10 cellular contexts compared by ENCODE assay signal in the genomic region with DNA sequence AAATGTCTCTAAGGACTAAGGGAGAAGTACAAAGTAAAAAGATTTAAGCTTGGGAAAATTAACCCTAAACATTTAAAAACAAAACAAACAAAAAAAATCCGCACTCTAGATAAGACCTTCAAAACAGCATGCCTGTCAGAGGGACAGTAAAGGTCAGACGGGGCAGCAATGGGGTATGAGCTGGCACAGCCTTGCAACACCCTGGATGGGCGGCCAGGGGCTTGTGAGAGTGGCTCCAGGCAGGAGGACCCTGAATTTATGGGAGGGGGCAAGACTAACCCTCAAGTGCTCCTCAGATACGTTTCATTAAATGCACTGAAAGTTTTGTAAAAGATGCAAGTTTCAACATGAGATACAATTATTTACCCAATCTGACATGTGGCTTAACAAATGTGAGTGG.
DNase-seq lines count a peak whose midpoint lies in the region; ATAC-seq and TF ChIP-seq lines count a peak whose summit lies in the region.
"Had no signal": no experiment of that assay in that cellular context is flagged by ENCODE, and none has a peak within 500 bp of the region (broad histone marks: within the 10 kb centered on the region; RNA-seq: fewer than 3 reads in every experiment).

No MANE protein-coding gene starts in this region.

- TF ChIP-seq CTCF in WTC11 (IDR thresholded peaks at IDR 0.05), result no peak

- intact Hi-C loops in activated CD4-positive, alpha-beta T cell treated with anti-CD3 and anti-CD28 coated beads, Interleukin-2, amount 10 ng/mL, durations not matched to agents 24 days and 14 days (cut with micrococcal nuclease), result loop anchor here (1.0 to 5.0 kb wide), 9 partner anchors 11 to 147 kb away; a partner anchor contains a TSS

- H3K9me3 Mint-ChIP-seq in activated CD4-positive, alpha-beta T cell treated with anti-CD3 and anti-CD28 coated beads, Interleukin-2, amount 10 ng/mL, durations not matched to agents 24 days and 14 days, result no peaks in the 10 kb centered on the region
- H3K9me3 Mint-ChIP-seq in WTC11, result no peaks in the 10 kb centered on the region
- no peaks in the 10 kb centered on the region for H3K9me3 Mint-ChIP-seq in immature natural killer cell
- H3K9me3 Mint-ChIP-seq in stimulated activated naive CD8-positive, alpha-beta T cell treated with anti-CD3 and anti-CD28 coated beads, Interleukin-15, amount 100 ng/mL, for 72 hours, result no peaks in the 10 kb centered on the region

- CTCF ChIA-PET in WTC11 (lab: Charles Lee), result interaction anchor here (1.5 to 2.2 kb wide), 4 partner anchors 11 to 68 kb away, joined by 4 to 6 read pairs (median 6); no protein-coding TSS in a partner anchor

- peak overlapping the region; percentile 75 for H3K4me3 Mint-ChIP-seq in activated CD4-positive, alpha-beta T cell treated with anti-CD3 and anti-CD28 coated beads, Interleukin-2, amount 10 ng/mL, durations not matched to agents 24 days and 14 days
- H3K4me3 Mint-ChIP-seq in WTC11, result no peak overlapping the region
- H3K4me3 Mint-ChIP-seq in immature natural killer cell, result peak overlapping the region; percentile 74 to 89 (median 85)
- peak overlapping the region; percentile 79 to 84 for H3K4me3 Mint-ChIP-seq in stimulated activated naive CD8-positive, alpha-beta T cell treated with anti-CD3 and anti-CD28 coated beads, Interleukin-15, amount 100 ng/mL, for 72 hours

- peak overlapping the region; percentile 95 for H3K27ac Mint-ChIP-seq in activated CD4-positive, alpha-beta T cell treated with anti-CD3 and anti-CD28 coated beads, Interleukin-2, amount 10 ng/mL, durations not matched to agents 24 days and 14 days
- H3K27ac Mint-ChIP-seq in WTC11 (peak overlapping the region; percentile 95), immature natural killer cell (peak overlapping the region; percentile 58 to 91 (median 86))
- peak overlapping the region; percentile 61 to 80 for H3K27ac Mint-ChIP-seq in stimulated activated naive CD8-positive, alpha-beta T cell treated with anti-CD3 and anti-CD28 coated beads, Interleukin-15, amount 100 ng/mL, for 72 hours

- no peaks in the 10 kb centered on the region for H3K27me3 Mint-ChIP-seq in activated CD4-positive, alpha-beta T cell treated with anti-CD3 and anti-CD28 coated beads, Interleukin-2, amount 10 ng/mL, durations not matched to agents 24 days and 14 days
- H3K27me3 Mint-ChIP-seq in WTC11 (ENCODE audit: low read depth) (no peaks in the 10 kb centered on the region), immature natural killer cell (ENCODE audit: low read depth in 3 of 3) (peaks cover 9 to 18% (median 12%) of the 10 kb centered on the region in 3 donors)
- H3K27me3 Mint-ChIP-seq in stimulated activated naive CD8-positive, alpha-beta T cell treated with anti-CD3 and anti-CD28 coated beads, Interleukin-15, amount 100 ng/mL, for 72 hours, result no peaks in the 10 kb centered on the region

- H3K4me1 Mint-ChIP-seq in activated CD4-positive, alpha-beta T cell treated with anti-CD3 and anti-CD28 coated beads, Interleukin-2, amount 10 ng/mL, durations not matched to agents 24 days and 14 days, result peaks cover 78% of the 10 kb centered on the region
- peaks cover 78% of the 10 kb centered on the region for H3K4me1 Mint-ChIP-seq in WTC11
- peaks cover 98 to 100% of the 10 kb centered on the region in 2 donors for H3K4me1 Mint-ChIP-seq in immature natural killer cell
- peaks cover 100% of the 10 kb centered on the region for H3K4me1 Mint-ChIP-seq in stimulated activated naive CD8-positive, alpha-beta T cell treated with anti-CD3 and anti-CD28 coated beads, Interleukin-15, amount 100 ng/mL, for 72 hours

- H3K36me3 Mint-ChIP-seq in activated CD4-positive, alpha-beta T cell treated with anti-CD3 and anti-CD28 coated beads, Interleukin-2, amount 10 ng/mL, durations not matched to agents 24 days and 14 days (ENCODE audit: low read depth), result peaks cover 26% of the 10 kb centered on the region
- H3K36me3 Mint-ChIP-seq in WTC11 (no peaks in the 10 kb centered on the region; the same call in 1 of the 2 replicates), immature natural killer cell (no peaks in the 10 kb centered on the region)

- no peak for ATAC-seq in WTC11
- no peak for ATAC-seq in stimulated activated naive CD8-positive, alpha-beta T cell treated with anti-CD3 and anti-CD28 coated beads, Interleukin-15, amount 100 ng/mL, for 72 hours
- no peak for ATAC-seq in HG03135 (IDR thresholded peaks at IDR 0.05; ENCODE audit: unreplicated experiment)
- no peak for ATAC-seq in GM21619 (IDR thresholded peaks at IDR 0.05; ENCODE audit: unreplicated experiment)

- POLR2A ChIA-PET in WTC11 (lab: Charles Lee), result interaction anchor here (0.7 kb wide), 1 partner anchor 49 kb away, joined by 3 read pairs; no protein-coding TSS in a partner anchor

- no peak for DNase-seq in activated CD4-positive, alpha-beta T cell treated with anti-CD3 and anti-CD28 coated beads, Interleukin-2, amount 10 ng/mL, durations not matched to agents 24 days and 14 days
- no peak for DNase-seq in activated CD4-positive, alpha-beta T cell treated with anti-CD3 and anti-CD28 coated beads for 1 hour
- no peak for DNase-seq in WTC11 (ENCODE audit: low spot score)
- no peak for DNase-seq in immature natural killer cell
- no peak for DNase-seq in stimulated activated naive CD8-positive, alpha-beta T cell treated with anti-CD3 and anti-CD28 coated beads, Interleukin-15, amount 100 ng/mL, for 72 hours
- DNase-seq in RPMI8226, result no peak
- DNase-seq: ACHN, NCI-H748 treated with DMSO at 0.1 percent for 48 hours had no signal

TF ChIP-seq in WTC11, 78 proteins besides CTCF, POLR2A, EP300 and RAD21:
- TF ChIP-seq HMGA2 (CRISPR knock-in tag; IDR thresholded peaks at IDR 0.05), result no peak
